Comparison of ENCODE assay signal across 1 cellular context in the genomic region with DNA sequence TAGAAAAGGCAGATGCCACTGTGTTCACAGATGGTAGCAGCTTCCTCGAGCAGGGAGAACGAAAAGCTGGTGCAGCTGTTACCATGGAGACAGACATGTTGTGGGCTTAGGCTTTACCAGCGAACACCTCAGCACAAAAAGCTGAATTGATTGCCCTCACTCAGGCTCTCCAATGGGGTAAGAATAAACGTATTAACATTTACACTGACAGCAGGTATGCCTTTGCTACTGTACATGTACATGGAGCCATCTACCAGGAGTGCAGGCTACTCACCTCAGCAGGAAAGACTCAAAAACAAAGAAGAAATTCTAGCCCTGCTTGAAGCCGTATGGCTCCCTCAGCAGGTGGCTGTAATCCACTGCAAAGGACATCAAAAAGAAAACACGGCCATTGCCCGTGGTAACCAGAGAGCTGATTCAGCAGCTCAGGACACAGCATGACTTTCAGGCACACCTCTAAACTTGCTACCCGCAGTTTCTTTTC.
TF ChIP-seq lines count a peak whose summit lies in the region.

No MANE protein-coding gene starts in this region.

TF ChIP-seq in K562, 482 proteins besides CTCF, POLR2A, EP300 and RAD21 (continued from another document):
- TF ChIP-seq, protein P1, sequence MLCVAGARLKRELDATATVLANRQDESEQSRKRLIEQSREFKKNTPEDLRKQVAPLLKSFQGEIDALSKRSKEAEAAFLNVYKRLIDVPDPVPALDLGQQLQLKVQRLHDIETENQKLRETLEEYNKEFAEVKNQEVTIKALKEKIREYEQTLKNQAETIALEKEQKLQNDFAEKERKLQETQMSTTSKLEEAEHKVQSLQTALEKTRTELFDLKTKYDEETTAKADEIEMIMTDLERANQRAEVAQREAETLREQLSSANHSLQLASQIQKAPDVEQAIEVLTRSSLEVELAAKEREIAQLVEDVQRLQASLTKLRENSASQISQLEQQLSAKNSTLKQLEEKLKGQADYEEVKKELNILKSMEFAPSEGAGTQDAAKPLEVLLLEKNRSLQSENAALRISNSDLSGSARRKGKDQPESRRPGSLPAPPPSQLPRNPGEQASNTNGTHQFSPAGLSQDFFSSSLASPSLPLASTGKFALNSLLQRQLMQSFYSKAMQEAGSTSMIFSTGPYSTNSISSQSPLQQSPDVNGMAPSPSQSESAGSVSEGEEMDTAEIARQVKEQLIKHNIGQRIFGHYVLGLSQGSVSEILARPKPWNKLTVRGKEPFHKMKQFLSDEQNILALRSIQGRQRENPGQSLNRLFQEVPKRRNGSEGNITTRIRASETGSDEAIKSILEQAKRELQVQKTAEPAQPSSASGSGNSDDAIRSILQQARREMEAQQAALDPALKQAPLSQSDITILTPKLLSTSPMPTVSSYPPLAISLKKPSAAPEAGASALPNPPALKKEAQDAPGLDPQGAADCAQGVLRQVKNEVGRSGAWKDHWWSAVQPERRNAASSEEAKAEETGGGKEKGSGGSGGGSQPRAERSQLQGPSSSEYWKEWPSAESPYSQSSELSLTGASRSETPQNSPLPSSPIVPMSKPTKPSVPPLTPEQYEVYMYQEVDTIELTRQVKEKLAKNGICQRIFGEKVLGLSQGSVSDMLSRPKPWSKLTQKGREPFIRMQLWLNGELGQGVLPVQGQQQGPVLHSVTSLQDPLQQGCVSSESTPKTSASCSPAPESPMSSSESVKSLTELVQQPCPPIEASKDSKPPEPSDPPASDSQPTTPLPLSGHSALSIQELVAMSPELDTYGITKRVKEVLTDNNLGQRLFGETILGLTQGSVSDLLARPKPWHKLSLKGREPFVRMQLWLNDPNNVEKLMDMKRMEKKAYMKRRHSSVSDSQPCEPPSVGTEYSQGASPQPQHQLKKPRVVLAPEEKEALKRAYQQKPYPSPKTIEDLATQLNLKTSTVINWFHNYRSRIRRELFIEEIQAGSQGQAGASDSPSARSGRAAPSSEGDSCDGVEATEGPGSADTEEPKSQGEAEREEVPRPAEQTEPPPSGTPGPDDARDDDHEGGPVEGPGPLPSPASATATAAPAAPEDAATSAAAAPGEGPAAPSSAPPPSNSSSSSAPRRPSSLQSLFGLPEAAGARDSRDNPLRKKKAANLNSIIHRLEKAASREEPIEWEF (CRISPR knock-in tag; IDR thresholded peaks at IDR 0.05), result no peak
- TF ChIP-seq ZNF830 (CRISPR knock-in tag; IDR thresholded peaks at IDR 0.05), result no peak
- no peak for TF ChIP-seq ZNF609 (CRISPR knock-in tag; IDR thresholded peaks at IDR 0.05; ENCODE audit: borderline replicate concordance)
TF ChIP-seq in K562: peak in this region for 0.
